ENCODE assay signal across 1 cellular context in genomic region chr16:81495321-81496234, GRCh38.
TF ChIP-seq lines count a peak whose summit lies in the region.

No MANE protein-coding gene starts in this region.

TF ChIP-seq in K562, 482 proteins besides CTCF, POLR2A, EP300 and RAD21 (continued from another document and continues in another):
- TF ChIP-seq CREB1 (IDR thresholded peaks at IDR 0.05) (peak; percentile 75), CREB1 (CRISPR knock-in tag; IDR thresholded peaks at IDR 0.05) (peak; percentile 64; the same call in 1 of the 2 replicates), EHMT2 (IDR thresholded peaks at IDR 0.05) (peak; percentile 74; the same call in 1 of the 2 replicates), SMC3 (conservative IDR thresholded peaks at IDR 0.05; ENCODE audit: insufficient read depth, low read depth, low read length) (peak; percentile 61; the same call in 1 of the 2 replicates), NFE2 (IDR thresholded peaks at IDR 0.05; ENCODE audit: low read depth) (peak; percentile 76), ZBTB17 (CRISPR knock-in tag; IDR thresholded peaks at IDR 0.05) (peak; percentile 79; the same call in 1 of the 2 replicates), KAT8 (IDR thresholded peaks at IDR 0.05; ENCODE audit: low read depth) (no peak), ELF4 (CRISPR knock-in tag; IDR thresholded peaks at IDR 0.05) (peak; percentile 94), EGR1 (conservative IDR thresholded peaks at IDR 0.05) (peak; percentile 44), MYNN (IDR thresholded peaks at IDR 0.05) (peak; percentile 97), MYNN (CRISPR knock-in tag; IDR thresholded peaks at IDR 0.05) (no peak), HDAC2 (IDR thresholded peaks at IDR 0.05) (peak; percentile 99), KDM1A (IDR thresholded peaks at IDR 0.05) (peak; percentile 99 to 100), HCFC1 (IDR thresholded peaks at IDR 0.05; ENCODE audit: low read depth, low read length) (peak; percentile 58), UBTF (IDR thresholded peaks at IDR 0.05; ENCODE audit: borderline replicate concordance in 1 of 2, low read depth in 2 of 2, low read length in 2 of 2) (peak; percentile 93 to 98; a peak in 3 of 4 replicates), FOXP1 (CRISPR knock-in tag; IDR thresholded peaks at IDR 0.05) (peak; percentile 91; the same call in 1 of the 2 replicates), NCOA4 (IDR thresholded peaks at IDR 0.05; ENCODE audit: partially characterized antibody) (peak; percentile 55), CBX3 (IDR thresholded peaks at IDR 0.05; ENCODE audit: borderline replicate concordance in 1 of 2, low read length in 2 of 2) (peak in 1 of 2 experiments; percentile 95; a peak in 2 of 3 replicates), POLR2AphosphoS5 (IDR thresholded peaks at IDR 0.05; ENCODE audit: control insufficient read depth, insufficient read depth, low read depth, low read length) (peak; percentile 97), SRF (CRISPR knock-in tag; IDR thresholded peaks at IDR 0.05) (no peak; a peak in 1 of 4 replicates), TOE1 (IDR thresholded peaks at IDR 0.05; ENCODE audit: borderline replicate concordance) (peak; percentile 80; the same call in 1 of the 2 replicates), TOE1 (CRISPR knock-in tag; IDR thresholded peaks at IDR 0.05; ENCODE audit: borderline replicate concordance, low read depth) (no peak), RCOR1 (IDR thresholded peaks at IDR 0.05; ENCODE audit: borderline replicate concordance in 1 of 2, low read depth in 2 of 2, low read length in 2 of 2) (peak; percentile 95 to 99), MECOM (CRISPR knock-in tag; IDR thresholded peaks at IDR 0.05) (peak; percentile 96), TFAP4 (CRISPR knock-in tag; IDR thresholded peaks at IDR 0.05; ENCODE audit: borderline replicate concordance) (peak; percentile 93), DPF2 (IDR thresholded peaks at IDR 0.05) (peak; percentile 100), ID3 (CRISPR knock-in tag; IDR thresholded peaks at IDR 0.05) (no peak), ID3 (tag; IDR thresholded peaks at IDR 0.05) (peak; percentile 91), NR2C2 (CRISPR knock-in tag; IDR thresholded peaks at IDR 0.05) (no peak; the same call in 1 of the 2 replicates), NR2C2 (tag; IDR thresholded peaks at IDR 0.05) (peak; percentile 49), CBX1 (IDR thresholded peaks at IDR 0.05; ENCODE audit: low read depth) (peak; percentile 99), ZNF280A (IDR thresholded peaks at IDR 0.05; ENCODE audit: low read depth, partially characterized antibody) (no peak), SMARCC2 (IDR thresholded peaks at IDR 0.05; ENCODE audit: low read depth) (peak; percentile 99), ZNF134 (CRISPR knock-in tag; conservative IDR thresholded peaks at IDR 0.05) (0 out of 2 replicates have a peak, but pooled peaks have one; percentile 8), TBL1XR1 (IDR thresholded peaks at IDR 0.05; ENCODE audit: low read length in 2 of 2) (peak; percentile 89 to 97; a peak in 3 of 4 replicates), ETV5 (CRISPR knock-in tag; IDR thresholded peaks at IDR 0.05; ENCODE audit: low read depth) (peak; percentile 99), TAF1 (IDR thresholded peaks at IDR 0.05; ENCODE audit: control insufficient read depth, extremely low read depth, insufficient read depth, low read length, severe bottlenecking) (peak; percentile 59)
- TF ChIP-seq, protein P1, sequence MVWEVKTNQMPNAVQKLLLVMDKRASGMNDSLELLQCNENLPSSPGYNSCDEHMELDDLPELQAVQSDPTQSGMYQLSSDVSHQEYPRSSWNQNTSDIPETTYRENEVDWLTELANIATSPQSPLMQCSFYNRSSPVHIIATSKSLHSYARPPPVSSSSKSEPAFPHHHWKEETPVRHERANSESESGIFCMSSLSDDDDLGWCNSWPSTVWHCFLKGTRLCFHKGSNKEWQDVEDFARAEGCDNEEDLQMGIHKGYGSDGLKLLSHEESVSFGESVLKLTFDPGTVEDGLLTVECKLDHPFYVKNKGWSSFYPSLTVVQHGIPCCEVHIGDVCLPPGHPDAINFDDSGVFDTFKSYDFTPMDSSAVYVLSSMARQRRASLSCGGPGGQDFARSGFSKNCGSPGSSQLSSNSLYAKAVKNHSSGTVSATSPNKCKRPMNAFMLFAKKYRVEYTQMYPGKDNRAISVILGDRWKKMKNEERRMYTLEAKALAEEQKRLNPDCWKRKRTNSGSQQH (CRISPR knock-in tag; IDR thresholded peaks at IDR 0.05) = peak; percentile 83
- TF ChIP-seq, protein P2, sequence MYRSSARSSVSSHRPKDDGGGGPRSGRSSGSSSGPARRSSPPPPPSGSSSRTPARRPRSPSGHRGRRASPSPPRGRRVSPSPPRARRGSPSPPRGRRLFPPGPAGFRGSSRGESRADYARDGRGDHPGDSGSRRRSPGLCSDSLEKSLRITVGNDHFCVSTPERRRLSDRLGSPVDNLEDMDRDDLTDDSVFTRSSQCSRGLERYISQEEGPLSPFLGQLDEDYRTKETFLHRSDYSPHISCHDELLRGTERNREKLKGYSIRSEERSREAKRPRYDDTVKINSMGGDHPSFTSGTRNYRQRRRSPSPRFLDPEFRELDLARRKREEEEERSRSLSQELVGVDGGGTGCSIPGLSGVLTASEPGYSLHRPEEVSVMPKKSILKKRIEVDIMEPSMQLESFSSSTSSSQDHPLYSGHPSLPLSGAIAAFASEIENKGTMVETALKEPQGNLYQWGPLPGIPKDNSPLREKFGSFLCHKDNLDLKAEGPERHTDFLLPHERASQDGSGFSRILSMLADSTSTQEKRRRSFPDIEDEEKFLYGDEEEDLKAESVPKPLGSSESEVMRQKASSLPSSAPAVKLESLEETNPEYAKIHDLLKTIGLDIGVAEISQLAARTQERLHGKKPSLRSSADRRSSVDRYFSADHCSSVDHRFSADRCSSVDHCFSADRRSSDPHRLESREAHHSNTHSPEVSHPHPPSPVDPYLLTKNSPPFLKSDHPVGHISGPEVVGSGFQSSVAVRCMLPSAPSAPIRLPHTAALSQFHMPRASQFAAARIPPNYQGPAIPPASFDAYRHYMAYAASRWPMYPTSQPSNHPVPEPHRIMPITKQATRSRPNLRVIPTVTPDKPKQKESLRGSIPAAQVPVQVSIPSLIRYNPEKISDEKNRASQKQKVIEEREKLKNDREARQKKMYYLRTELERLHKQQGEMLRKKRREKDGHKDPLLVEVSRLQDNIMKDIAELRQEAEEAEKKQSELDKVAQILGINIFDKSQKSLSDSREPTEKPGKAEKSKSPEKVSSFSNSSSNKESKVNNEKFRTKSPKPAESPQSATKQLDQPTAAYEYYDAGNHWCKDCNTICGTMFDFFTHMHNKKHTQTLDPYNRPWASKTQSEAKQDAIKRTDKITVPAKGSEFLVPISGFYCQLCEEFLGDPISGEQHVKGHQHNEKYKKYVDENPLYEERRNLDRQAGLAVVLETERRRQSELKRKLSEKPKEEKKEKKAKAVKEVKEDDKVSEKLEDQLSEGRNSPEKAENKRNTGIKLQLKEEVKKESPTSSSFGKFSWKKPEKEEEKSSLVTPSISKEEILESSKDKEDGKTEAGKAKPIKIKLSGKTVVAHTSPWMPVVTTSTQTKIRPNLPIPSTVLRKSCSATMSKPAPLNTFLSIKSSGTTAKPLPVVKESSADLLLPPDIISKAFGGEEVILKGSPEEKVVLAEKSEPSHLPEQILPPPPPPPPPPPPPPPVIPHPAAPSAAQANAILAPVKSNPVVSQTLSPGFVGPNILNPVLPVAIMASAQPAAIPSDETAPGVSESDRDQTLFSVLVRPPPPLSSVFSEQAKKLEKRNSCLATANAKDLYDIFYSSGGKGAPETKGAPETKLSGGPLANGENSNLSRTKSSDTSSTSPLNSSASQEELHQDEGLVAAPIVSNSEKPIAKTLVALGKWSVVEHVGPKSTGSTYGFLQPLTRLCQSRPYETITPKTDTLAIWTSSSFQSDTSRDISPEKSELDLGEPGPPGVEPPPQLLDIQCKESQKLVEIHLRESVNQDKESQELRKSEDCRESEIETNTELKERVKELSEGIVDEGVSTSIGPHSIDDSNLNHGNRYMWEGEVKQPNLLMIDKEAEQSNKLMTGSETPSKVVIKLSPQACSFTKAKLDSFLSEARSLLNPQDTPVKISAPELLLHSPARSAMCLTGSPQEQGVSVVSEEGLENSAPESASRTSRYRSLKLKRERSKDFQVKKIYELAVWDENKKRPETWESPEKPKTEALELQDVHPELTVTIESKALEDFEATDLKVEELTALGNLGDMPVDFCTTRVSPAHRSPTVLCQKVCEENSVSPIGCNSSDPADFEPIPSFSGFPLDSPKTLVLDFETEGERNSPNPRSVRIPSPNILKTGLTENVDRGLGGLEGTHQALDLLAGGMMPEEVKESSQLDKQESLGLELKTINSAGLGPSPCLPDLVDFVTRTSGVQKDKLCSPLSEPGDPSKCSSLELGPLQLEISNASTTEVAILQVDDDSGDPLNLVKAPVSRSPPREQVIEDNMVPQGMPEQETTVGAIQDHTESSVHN (IDR thresholded peaks at IDR 0.05; ENCODE audit: borderline replicate concordance in 1 of 2, low read depth in 1 of 2) = peak in 1 of 2 experiments; percentile 87; a peak in 2 of 4 replicates
- TF ChIP-seq, protein P3, sequence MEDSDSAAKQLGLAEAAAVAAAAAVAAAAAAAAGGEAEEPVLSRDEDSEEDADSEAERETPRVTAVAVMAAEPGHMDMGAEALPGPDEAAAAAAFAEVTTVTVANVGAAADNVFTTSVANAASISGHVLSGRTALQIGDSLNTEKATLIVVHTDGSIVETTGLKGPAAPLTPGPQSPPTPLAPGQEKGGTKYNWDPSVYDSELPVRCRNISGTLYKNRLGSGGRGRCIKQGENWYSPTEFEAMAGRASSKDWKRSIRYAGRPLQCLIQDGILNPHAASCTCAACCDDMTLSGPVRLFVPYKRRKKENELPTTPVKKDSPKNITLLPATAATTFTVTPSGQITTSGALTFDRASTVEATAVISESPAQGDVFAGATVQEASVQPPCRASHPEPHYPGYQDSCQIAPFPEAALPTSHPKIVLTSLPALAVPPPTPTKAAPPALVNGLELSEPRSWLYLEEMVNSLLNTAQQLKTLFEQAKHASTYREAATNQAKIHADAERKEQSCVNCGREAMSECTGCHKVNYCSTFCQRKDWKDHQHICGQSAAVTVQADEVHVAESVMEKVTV (CRISPR knock-in tag; IDR thresholded peaks at IDR 0.05) = peak; percentile 11; the same call in 1 of the 2 replicates
- TF ChIP-seq, protein P4, sequence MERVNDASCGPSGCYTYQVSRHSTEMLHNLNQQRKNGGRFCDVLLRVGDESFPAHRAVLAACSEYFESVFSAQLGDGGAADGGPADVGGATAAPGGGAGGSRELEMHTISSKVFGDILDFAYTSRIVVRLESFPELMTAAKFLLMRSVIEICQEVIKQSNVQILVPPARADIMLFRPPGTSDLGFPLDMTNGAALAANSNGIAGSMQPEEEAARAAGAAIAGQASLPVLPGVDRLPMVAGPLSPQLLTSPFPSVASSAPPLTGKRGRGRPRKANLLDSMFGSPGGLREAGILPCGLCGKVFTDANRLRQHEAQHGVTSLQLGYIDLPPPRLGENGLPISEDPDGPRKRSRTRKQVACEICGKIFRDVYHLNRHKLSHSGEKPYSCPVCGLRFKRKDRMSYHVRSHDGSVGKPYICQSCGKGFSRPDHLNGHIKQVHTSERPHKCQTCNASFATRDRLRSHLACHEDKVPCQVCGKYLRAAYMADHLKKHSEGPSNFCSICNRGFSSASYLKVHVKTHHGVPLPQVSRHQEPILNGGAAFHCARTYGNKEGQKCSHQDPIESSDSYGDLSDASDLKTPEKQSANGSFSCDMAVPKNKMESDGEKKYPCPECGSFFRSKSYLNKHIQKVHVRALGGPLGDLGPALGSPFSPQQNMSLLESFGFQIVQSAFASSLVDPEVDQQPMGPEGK (CRISPR knock-in tag; IDR thresholded peaks at IDR 0.05; ENCODE audit: borderline replicate concordance) = no peak; the same call in 1 of the 2 replicates
